In genomic region chr22:30221121-30221992, GRCh38 we compare ENCODE assay signal across 13 cellular contexts. TPM values are rescaled to one million over a fixed set of nuclear protein-coding genes. Genes with fewer than 3 reads are reported as not detected.
DNase-seq lines count a peak whose midpoint lies in the region; ATAC-seq and TF ChIP-seq lines count a peak whose summit lies in the region.
"Had no signal": no experiment of that assay in that cellular context is flagged by ENCODE, and none has a peak within 500 bp of the region (broad histone marks: within the 10 kb centered on the region; RNA-seq: fewer than 3 reads in every experiment).

No MANE protein-coding gene starts in this region.

- TF ChIP-seq CTCF in HCT116 (IDR thresholded peaks at IDR 0.05 in 2 of 3, conservative IDR thresholded peaks at IDR 0.05 in 1 of 3; ENCODE audit: borderline replicate concordance in 1 of 3, insufficient read depth in 1 of 3, low read depth in 2 of 3, low read length in 2 of 3) (no peak), BE2C (IDR thresholded peaks at IDR 0.05; ENCODE audit: low read depth, low read length) (no peak), left ventricle myocardium inferior (IDR thresholded peaks at IDR 0.05; ENCODE audit: borderline replicate concordance) (no peak)

- no peak overlapping the region; the same call in 1 of the 2 replicates for H3K27ac ChIP-seq in HCT116 (ENCODE audit: low read depth, low read length)
- no peak overlapping the region for H3K27ac ChIP-seq in duodenal mucosa (ENCODE audit: low read depth, low read length)
- no peak overlapping the region for H3K27ac ChIP-seq in left ventricle myocardium inferior (replicated peaks)
- H3K27ac ChIP-seq: breast epithelium, RWPE1, vagina had no signal

- no peaks in the 10 kb centered on the region for H3K9me2 ChIP-seq in HCT116 (ENCODE audit: insufficient read depth)

- H3K27me3 ChIP-seq in HCT116 (ENCODE audit: insufficient read depth, low read length) (no peaks in the 10 kb centered on the region), duodenal mucosa (ENCODE audit: control insufficient read depth in 1 of 2, insufficient read depth in 2 of 2, low read length in 2 of 2) (no peaks in the 10 kb centered on the region), BE2C (no peaks in the 10 kb centered on the region; the same call in 1 of the 2 replicates), left ventricle myocardium inferior (ENCODE audit: low read depth) (peaks cover 99% of the 10 kb centered on the region)
- H3K27me3 ChIP-seq: breast epithelium, vagina had no signal

- CTCF ChIA-PET in HCT116 (lab: Charles Lee), result no interaction called here
- CTCF ChIA-PET in activated CD4-positive, alpha-beta memory T cell treated with anti-CD3 and anti-CD28 coated beads, Interleukin-2, amount 10 ng/mL, durations not matched to agents 7 days and 5 days (lab: Charles Lee), result interaction anchor here (0.9 to 2.0 kb wide), 5 partner anchors 21 to 113 kb away, joined by 3 to 6 read pairs (median 3); no protein-coding TSS in a partner anchor

- H3K9me3 ChIP-seq in HCT116 (ENCODE audit: control insufficient read depth in 1 of 2, insufficient read depth in 1 of 2, low read depth in 1 of 2, low read length in 2 of 2) (no peaks in the 10 kb centered on the region; a peak in 1 of 4 replicates), duodenal mucosa (ENCODE audit: control insufficient read depth in 1 of 2, low read length in 2 of 2) (no peaks in the 10 kb centered on the region), BE2C (no peaks in the 10 kb centered on the region), left ventricle myocardium inferior (replicated peaks) (no peaks in the 10 kb centered on the region)
- H3K9me3 ChIP-seq: breast epithelium, heart right ventricle, vagina had no signal

- POLR2A ChIA-PET in HCT116 (lab: Charles Lee), result interaction anchor here (6.3 kb wide), 1 partner anchor 10 kb away, joined by 43 read pairs; no protein-coding TSS in a partner anchor
- POLR2A ChIA-PET in activated CD4-positive, alpha-beta memory T cell treated with anti-CD3 and anti-CD28 coated beads, Interleukin-2, amount 10 ng/mL, durations not matched to agents 7 days and 5 days (lab: Charles Lee), result interaction anchor here (1.0 to 2.3 kb wide), 13 partner anchors 9 to 117 kb away, joined by 3 to 17 read pairs (median 5); no protein-coding TSS in a partner anchor

- intact Hi-C loops in HCT116 (cut with micrococcal nuclease), result no loop called here
- intact Hi-C loops in left ventricle myocardium inferior (cut with micrococcal nuclease), result no loop called here

- RAD21 ChIA-PET in HCT116 (lab: Charles Lee; ENCODE audit: low non-redundant PET in 1 of 2, low total read pairs in 2 of 2, uncharacterized antibody in 2 of 2, unreplicated experiment in 2 of 2), result no interaction called here

- peak overlapping the region; percentile 42 for H3K4me3 Mint-ChIP-seq in activated CD4-positive, alpha-beta memory T cell treated with anti-CD3 and anti-CD28 coated beads, Interleukin-2, amount 10 ng/mL, durations not matched to agents 7 days and 5 days

- H2AFZ ChIP-seq in HCT116 (ENCODE audit: low read depth, low read length, poor library complexity, severe bottlenecking), result no peak overlapping the region

- no TSS peak for BruUV-seq in HCT116 (replicated peaks; lab: Mats Ljungman, UMichigan)

- H3K4me2 ChIP-seq in HCT116 (ENCODE audit: low read length), result peak overlapping the region; percentile 5; the same call in 1 of the 2 replicates

- no peak overlapping the region for H3K4me3 ChIP-seq in HCT116 (replicated peaks in 1 of 2; ENCODE audit: low read depth in 1 of 2, low read length in 2 of 2)
- H3K4me3 ChIP-seq in duodenal mucosa (ENCODE audit: low read depth in 1 of 2, low read length in 2 of 2), result peak overlapping the region; percentile 1 to 44
- no peak overlapping the region for H3K4me3 ChIP-seq in BE2C (ENCODE audit: low read depth, low read length)
- H3K4me3 ChIP-seq in left ventricle myocardium inferior, result no peak overlapping the region
- H3K4me3 ChIP-seq: breast epithelium, heart right ventricle, vagina had no signal

- no peaks in the 10 kb centered on the region for H3K79me2 ChIP-seq in HCT116 (ENCODE audit: insufficient read depth, low read length)

- DNase-seq in HCT116 (ENCODE audit: low read depth, low spot score) (no peak), BE2C (no peak), NCI-H2107 (lab: John Stamatoyannopoulos, UW) (no peak), left ventricle myocardium inferior (no peak)
- peak; percentile 81 for DNase-seq in activated CD4-positive, alpha-beta memory T cell treated with anti-CD3 and anti-CD28 coated beads, Interleukin-2, amount 10 ng/mL, durations not matched to agents 7 days and 5 days
- DNase-seq in stimulated activated CD8-positive, alpha-beta memory T cell treated with anti-CD3 and anti-CD28 coated beads, Interleukin-4, amount 100 ng/mL, for 48 hours, result peak; percentile 75
- DNase-seq: heart right ventricle had no signal

- H3K27ac Mint-ChIP-seq in activated CD4-positive, alpha-beta memory T cell treated with anti-CD3 and anti-CD28 coated beads, Interleukin-2, amount 10 ng/mL, durations not matched to agents 7 days and 5 days, result peak overlapping the region; percentile 96

- no peaks in the 10 kb centered on the region for H3K27me3 Mint-ChIP-seq in activated CD4-positive, alpha-beta memory T cell treated with anti-CD3 and anti-CD28 coated beads, Interleukin-2, amount 10 ng/mL, durations not matched to agents 7 days and 5 days

- peaks cover 81% of the 10 kb centered on the region for H3K4me1 Mint-ChIP-seq in activated CD4-positive, alpha-beta memory T cell treated with anti-CD3 and anti-CD28 coated beads, Interleukin-2, amount 10 ng/mL, durations not matched to agents 7 days and 5 days

- no peaks in the 10 kb centered on the region for H4K20me1 ChIP-seq in HCT116 (ENCODE audit: insufficient read depth)

- no peak for TF ChIP-seq POLR2A in HCT116 (IDR thresholded peaks at IDR 0.05; ENCODE audit: borderline replicate concordance, extremely low read depth, insufficient read depth, insufficient read length)

- TF ChIP-seq RAD21 in HCT116 (IDR thresholded peaks at IDR 0.05; ENCODE audit: low read depth), result no peak

- no peaks in the 10 kb centered on the region for H3K36me3 ChIP-seq in HCT116 (ENCODE audit: control insufficient read depth in 1 of 2, insufficient read depth in 2 of 2, low read length in 2 of 2)
- no peaks in the 10 kb centered on the region for H3K36me3 ChIP-seq in duodenal mucosa (ENCODE audit: control insufficient read depth in 1 of 2, insufficient read depth in 2 of 2, low read length in 2 of 2)
- no peaks in the 10 kb centered on the region for H3K36me3 ChIP-seq in BE2C
- H3K36me3 ChIP-seq in left ventricle myocardium inferior, result no peaks in the 10 kb centered on the region
- H3K36me3 ChIP-seq: breast epithelium, heart right ventricle, vagina had no signal

- ATAC-seq in HCT116 (no peak), GM21786 (IDR thresholded peaks at IDR 0.05; ENCODE audit: unreplicated experiment) (no peak)

- H3K4me1 ChIP-seq in HCT116 (ENCODE audit: control insufficient read depth in 1 of 2, insufficient read depth in 2 of 2, low read length in 2 of 2), result peaks cover 40 to 83% of the 10 kb centered on the region in 2 experiments
- H3K4me1 ChIP-seq in duodenal mucosa (ENCODE audit: control insufficient read depth in 1 of 2, insufficient read depth in 2 of 2, low read length in 2 of 2), result peaks cover 18 to 19% of the 10 kb centered on the region in 2 donors
- H3K4me1 ChIP-seq in BE2C, result no peaks in the 10 kb centered on the region
- no peaks in the 10 kb centered on the region for H3K4me1 ChIP-seq in left ventricle myocardium inferior

- H3K9ac ChIP-seq in HCT116 (ENCODE audit: low read length) (peak overlapping the region; percentile 17; the same call in 1 of the 2 replicates), duodenal mucosa (ENCODE audit: low read depth in 1 of 2, low read length in 2 of 2) (no peak overlapping the region)

- H3K9me3 Mint-ChIP-seq in activated CD4-positive, alpha-beta memory T cell treated with anti-CD3 and anti-CD28 coated beads, Interleukin-2, amount 10 ng/mL, durations not matched to agents 7 days and 5 days, result no peaks in the 10 kb centered on the region

- H3K36me3 Mint-ChIP-seq in activated CD4-positive, alpha-beta memory T cell treated with anti-CD3 and anti-CD28 coated beads, Interleukin-2, amount 10 ng/mL, durations not matched to agents 7 days and 5 days (ENCODE audit: low read depth), result peaks cover 2% of the 10 kb centered on the region

TF ChIP-seq in HCT116, 20 proteins besides CTCF, POLR2A, EP300 and RAD21:
- TF ChIP-seq MAX (IDR thresholded peaks at IDR 0.05) (peak; percentile 3; the same call in 1 of the 2 replicates), SRF (IDR thresholded peaks at IDR 0.05; ENCODE audit: low read depth) (no peak)

RNA-seq across cellular contexts. Expression of gene LIF, which starts 25.2 kb away (rescaled TPM):
- 75.4 TPM for total RNA-seq in HCT116 (2021; ENCODE audit: unreplicated experiment)
- polyA plus RNA-seq in HCT116 (2012), result 105 and 129 TPM in 2 replicates
- total RNA-seq in activated CD4-positive, alpha-beta memory T cell treated with anti-CD3 and anti-CD28 coated beads, Interleukin-2, amount 10 ng/mL, durations not matched to agents 7 days and 5 days, result 10 to 100 TPM; 94.6 to 94.8 TPM
- polyA plus RNA-seq in BE2C (2012; ENCODE audit: insufficient read depth, insufficient read length, low read depth), result 1.8 TPM
- total RNA-seq in left ventricle myocardium inferior, result 0.16 TPM

RNA-seq across cellular contexts. Expression of gene OSM, which starts 45.3 kb away (rescaled TPM):
- total RNA-seq in HCT116 (2021; ENCODE audit: unreplicated experiment) (not detected), left ventricle myocardium inferior (not detected)
- polyA plus RNA-seq in HCT116 (2012), result 0.04 and 0.05 TPM in 2 replicates
- total RNA-seq in activated CD4-positive, alpha-beta memory T cell treated with anti-CD3 and anti-CD28 coated beads, Interleukin-2, amount 10 ng/mL, durations not matched to agents 7 days and 5 days, result 100 to 1,000 TPM; 103 to 107 TPM
- polyA plus RNA-seq in BE2C (2012; ENCODE audit: insufficient read depth, insufficient read length, low read depth), result not detected
- total RNA-seq: HT-29, vagina had no signal

Comparison
In these comparisons a context has a peak if more than half of its experiments do, and no peak if none do; other contexts are left out.
1. DNase-seq: peak in activated CD4-positive, alpha-beta memory T cell treated with anti-CD3 and anti-CD28 coated beads, Interleukin-2, amount 10 ng/mL, durations not matched to agents 7 days and 5 days (single experiment) and stimulated activated CD8-positive, alpha-beta memory T cell treated with anti-CD3 and anti-CD28 coated beads, Interleukin-4, amount 100 ng/mL, for 48 hours (single experiment); none in HCT116 (single experiment), BE2C (single experiment), NCI-H2107 (single experiment) and left ventricle myocardium inferior (single experiment).
2. H3K4me3 ChIP-seq: peak in duodenal mucosa (2 of 2); none in HCT116 (0 of 2), BE2C (single experiment) and left ventricle myocardium inferior (single experiment).
3. RNA of gene LIF, which starts 25.2 kb away (total RNA-seq): 94.6 to 94.8 TPM in activated CD4-positive, alpha-beta memory T cell treated with anti-CD3 and anti-CD28 coated beads, Interleukin-2, amount 10 ng/mL, durations not matched to agents 7 days and 5 days and 75.4 TPM in HCT116 (single experiment); 0.16 TPM in left ventricle myocardium inferior (single experiment); every median in the first group is over 10 times any median in the second.
4. RNA of gene OSM, which starts 45.3 kb away (total RNA-seq): 103 to 107 TPM in activated CD4-positive, alpha-beta memory T cell treated with anti-CD3 and anti-CD28 coated beads, Interleukin-2, amount 10 ng/mL, durations not matched to agents 7 days and 5 days; not detected in HCT116 (single experiment) and not detected in left ventricle myocardium inferior (single experiment); every median in the first group is over 10 times any median in the second.